ENCODE assay signal across 33 cellular contexts in genomic region chr19:38517321-38517720, GRCh38.
"Had no signal": no experiment of that assay in that cellular context is flagged by ENCODE, and none has a peak within 500 bp of the region (broad histone marks: within the 10 kb centered on the region; RNA-seq: fewer than 3 reads in every experiment).

No MANE protein-coding gene starts in this region.

- H3K4me1 Mint-ChIP-seq: activated T-helper 17 cell treated with anti-CD3 and anti-CD28 coated beads, Interleukin-2, amount 50 U/mL, for 72 hours had no signal

- H3K27me3 Mint-ChIP-seq: activated B cell treated with CpG ODN at 0.5 μM for 24 hours; activated CD4-positive, alpha-beta memory T cell treated with anti-CD3 and anti-CD28 coated beads for 36 hours; activated CD4-positive, alpha-beta T cell treated with anti-CD3 and anti-CD28 coated beads, Interleukin-2, amount 10 ng/mL, durations not matched to agents 24 days and 14 days; activated CD8-positive, alpha-beta T cell treated with anti-CD3 and anti-CD28 coated beads for 36 hours; activated T-helper 17 cell treated with anti-CD3 and anti-CD28 coated beads, Interleukin-2, amount 50 U/mL, for 72 hours; T-cell had no signal

- H3K27ac ChIP-seq: adrenal gland, body of pancreas, brain microvascular endothelial cell, breast epithelium, VCaP had no signal

- H3K9me3 Mint-ChIP-seq: activated B cell treated with CpG ODN at 0.5 μM for 24 hours; activated CD4-positive, alpha-beta memory T cell treated with anti-CD3 and anti-CD28 coated beads for 36 hours; activated CD4-positive, alpha-beta T cell treated with anti-CD3 and anti-CD28 coated beads, Interleukin-2, amount 10 ng/mL, durations not matched to agents 24 days and 14 days; activated CD8-positive, alpha-beta T cell treated with anti-CD3 and anti-CD28 coated beads for 36 hours; activated naive CD4-positive, alpha-beta T cell treated with anti-CD3 and anti-CD28 coated beads for 36 hours; activated naive CD4-positive, alpha-beta T cell treated with anti-CD3 and anti-CD28 coated beads, Interleukin-2, amount 50 U/mL, for 72 hours; activated naive CD8-positive, alpha-beta T cell treated with anti-CD3 and anti-CD28 coated beads for 36 hours; activated T-cell treated with anti-CD3 and anti-CD28 coated beads, Interleukin-2, amount 50 U/mL, for 4 hours; activated T-cell treated with anti-CD3 and anti-CD28 coated beads, Interleukin-2, amount 50 U/mL, for 72 hours; activated T-helper 1 cell treated with anti-CD3 and anti-CD28 coated beads, Interleukin-12 subunit alpha, Interleukin-12 subunit beta, Interleukin-2, Interleukin-4 antibody, amounts not matched to agents 30 ng/mL and 10 ng/mL and 1 ng/mL, durations not matched to agents 14 hours and 24 hours and 36 hours; activated T-helper 17 cell treated with anti-CD3 and anti-CD28 coated beads, Interleukin-2, amount 50 U/mL, for 72 hours; T-cell; T-helper 2 cell treated with Interferon-gamma antibody and Interleukin-4, amounts not matched to agents 5 μg/mL and 100 μg/mL, for 36 hours had no signal

- H3K36me3 ChIP-seq: adrenal gland, brain microvascular endothelial cell, breast epithelium had no signal

- H3K27me3 ChIP-seq: adrenal gland, body of pancreas, brain microvascular endothelial cell had no signal

- H3K27ac Mint-ChIP-seq: activated B cell treated with CpG ODN at 0.5 μM for 24 hours; activated CD4-positive, alpha-beta memory T cell treated with anti-CD3 and anti-CD28 coated beads for 36 hours; activated CD4-positive, alpha-beta T cell treated with anti-CD3 and anti-CD28 coated beads, Interleukin-2, amount 10 ng/mL, durations not matched to agents 24 days and 14 days; activated CD8-positive, alpha-beta T cell treated with anti-CD3 and anti-CD28 coated beads for 36 hours; activated naive CD4-positive, alpha-beta T cell treated with anti-CD3 and anti-CD28 coated beads for 36 hours; activated naive CD8-positive, alpha-beta T cell treated with anti-CD3 and anti-CD28 coated beads for 36 hours; activated T-cell treated with anti-CD3 and anti-CD28 coated beads, Interleukin-2, amount 50 U/mL, for 72 hours; activated T-helper 1 cell treated with anti-CD3 and anti-CD28 coated beads, Interleukin-12 subunit alpha, Interleukin-12 subunit beta, Interleukin-2, Interleukin-4 antibody, amounts not matched to agents 30 ng/mL and 10 ng/mL and 1 ng/mL, durations not matched to agents 14 hours and 24 hours and 36 hours; activated T-helper 17 cell treated with anti-CD3 and anti-CD28 coated beads, Interleukin-2, amount 50 U/mL, for 72 hours; T-helper 2 cell treated with Interferon-gamma antibody and Interleukin-4, amounts not matched to agents 5 μg/mL and 100 μg/mL, for 36 hours had no signal

- DNase-seq: activated B cell treated with CpG ODN at 0.5 μM for 24 hours; activated CD4-positive, alpha-beta memory T cell treated with anti-CD3 and anti-CD28 coated beads for 36 hours; activated CD4-positive, alpha-beta T cell treated with anti-CD3 and anti-CD28 coated beads for 4 hours; activated CD4-positive, alpha-beta T cell treated with anti-CD3 and anti-CD28 coated beads, Interleukin-2, amount 10 ng/mL, durations not matched to agents 24 days and 14 days; activated CD4-positive, alpha-beta T cell treated with anti-CD3 and anti-CD28 coated beads, Interleukin-2, amount 50 U/mL, for 1 hour; activated CD4-positive, alpha-beta T cell treated with anti-CD3 and anti-CD28 coated beads, Interleukin-2, amount 50 U/mL, for 4 hours; activated CD4-positive, CD25-positive, alpha-beta regulatory T cell treated with anti-CD3 and anti-CD28 coated beads, Interleukin-2, amount 50 U/mL, for 72 hours; activated CD8-positive, alpha-beta memory T cell treated with anti-CD3 and anti-CD28 coated beads, Interleukin-2, amount 50 U/mL, for 4 hours; activated CD8-positive, alpha-beta T cell treated with anti-CD3 and anti-CD28 coated beads for 36 hours; activated effector memory CD4-positive, alpha-beta T cell treated with anti-CD3 and anti-CD28 coated beads, Interleukin-2, amount 50 U/mL, for 16 hours; activated gamma-delta T cell treated with Interleukin-2 at 50 U/mL for 16 hours; activated naive CD4-positive, alpha-beta T cell; activated naive CD4-positive, alpha-beta T cell treated with anti-CD3 and anti-CD28 coated beads for 36 hours; activated naive CD4-positive, alpha-beta T cell treated with anti-CD3 and anti-CD28 coated beads, Interleukin-2, amount 50 U/mL, for 16 hours; activated naive CD8-positive, alpha-beta T cell treated with anti-CD3 and anti-CD28 coated beads for 36 hours; activated T-cell treated with anti-CD3 and anti-CD28 coated beads for 4 hours; activated T-cell treated with anti-CD3 and anti-CD28 coated beads, Interleukin-2, amount 50 U/mL, for 1 hour; activated T-cell treated with anti-CD3 and anti-CD28 coated beads, Interleukin-2, amount 50 U/mL, for 4 hours; activated T-cell treated with anti-CD3 and anti-CD28 coated beads, Interleukin-2, amount 50 U/mL, for 72 hours; adrenal gland; amniotic stem cell; body of pancreas; brain microvascular endothelial cell; central memory CD4-positive, alpha-beta T cell; T-cell; T-helper 2 cell; T-helper 9 cell had no signal

- H3K4me3 Mint-ChIP-seq: activated B cell treated with CpG ODN at 0.5 μM for 24 hours; activated CD4-positive, alpha-beta memory T cell treated with anti-CD3 and anti-CD28 coated beads for 36 hours; activated CD4-positive, alpha-beta T cell treated with anti-CD3 and anti-CD28 coated beads, Interleukin-2, amount 10 ng/mL, durations not matched to agents 24 days and 14 days; activated CD8-positive, alpha-beta T cell treated with anti-CD3 and anti-CD28 coated beads for 36 hours; activated naive CD4-positive, alpha-beta T cell treated with anti-CD3 and anti-CD28 coated beads for 36 hours; activated naive CD8-positive, alpha-beta T cell treated with anti-CD3 and anti-CD28 coated beads for 36 hours; activated T-cell treated with anti-CD3 and anti-CD28 coated beads, Interleukin-2, amount 50 U/mL, for 4 hours; activated T-cell treated with anti-CD3 and anti-CD28 coated beads, Interleukin-2, amount 50 U/mL, for 72 hours; activated T-helper 1 cell treated with anti-CD3 and anti-CD28 coated beads, Interleukin-12 subunit alpha, Interleukin-12 subunit beta, Interleukin-2, Interleukin-4 antibody, amounts not matched to agents 30 ng/mL and 10 ng/mL and 1 ng/mL, durations not matched to agents 14 hours and 24 hours and 36 hours; activated T-helper 17 cell treated with anti-CD3 and anti-CD28 coated beads, Interleukin-2, amount 50 U/mL, for 72 hours; T-cell; T-helper 2 cell treated with Interferon-gamma antibody and Interleukin-4, amounts not matched to agents 5 μg/mL and 100 μg/mL, for 36 hours had no signal

- H3K4me3 ChIP-seq: adrenal gland, body of pancreas, breast epithelium had no signal

- H3K36me3 Mint-ChIP-seq: activated CD4-positive, alpha-beta memory T cell treated with anti-CD3 and anti-CD28 coated beads for 36 hours; activated naive CD4-positive, alpha-beta T cell treated with anti-CD3 and anti-CD28 coated beads, Interleukin-2, amount 50 U/mL, for 72 hours; activated naive CD8-positive, alpha-beta T cell treated with anti-CD3 and anti-CD28 coated beads for 36 hours; T-cell had no signal

- H3K4me1 ChIP-seq: adrenal gland, breast epithelium had no signal

- H3K9me3 ChIP-seq: adrenal gland, body of pancreas, breast epithelium had no signal

- ATAC-seq: activated CD8-positive, alpha-beta T cell treated with anti-CD3 and anti-CD28 coated beads for 36 hours; activated naive CD4-positive, alpha-beta T cell treated with anti-CD3 and anti-CD28 coated beads, Interleukin-2, amount 50 U/mL, for 72 hours; activated T-cell treated with anti-CD3 and anti-CD28 coated beads, Interleukin-2, amount 50 U/mL, for 4 hours; activated T-cell treated with anti-CD3 and anti-CD28 coated beads, Interleukin-2, amount 50 U/mL, for 72 hours; activated T-helper 17 cell treated with anti-CD3 and anti-CD28 coated beads, Interleukin-2, amount 50 U/mL, for 72 hours; body of pancreas; T-cell had no signal
